9 cellular contexts compared by ENCODE assay signal in genomic region chr5:55176176-55176818, GRCh38. TPM values are rescaled to one million over a fixed set of nuclear protein-coding genes. Genes with fewer than 3 reads are reported as not detected.
DNase-seq lines count a peak whose midpoint lies in the region; ATAC-seq and TF ChIP-seq lines count a peak whose summit lies in the region.
"Had no signal": no experiment of that assay in that cellular context is flagged by ENCODE, and none has a peak within 500 bp of the region (broad histone marks: within the 10 kb centered on the region; RNA-seq: fewer than 3 reads in every experiment).

No MANE protein-coding gene starts in this region.

- H3K27me3 ChIP-seq in foreskin keratinocyte, result peaks cover 79% of the 10 kb centered on the region

- ATAC-seq in activated CD8-positive, alpha-beta memory T cell treated with anti-CD3 and anti-CD28 coated beads, Interleukin-2, amount 10 ng/mL, durations not matched to agents 7 days and 5 days, result peak; percentile 48
- ATAC-seq in foreskin keratinocyte (peak; percentile 61), HG03565 (IDR thresholded peaks at IDR 0.05; ENCODE audit: unreplicated experiment) (no peak), HG03095 (IDR thresholded peaks at IDR 0.05; ENCODE audit: unreplicated experiment) (no peak)

- H3K36me3 Mint-ChIP-seq in activated CD8-positive, alpha-beta memory T cell treated with anti-CD3 and anti-CD28 coated beads, Interleukin-2, amount 10 ng/mL, durations not matched to agents 7 days and 5 days, result no peaks in the 10 kb centered on the region
- H3K36me3 Mint-ChIP-seq in progenitor cell of endocrine pancreas (ENCODE audit: insufficient read depth), result no peaks in the 10 kb centered on the region

- H3K27ac ChIP-seq in foreskin keratinocyte, result no peak overlapping the region

- DNase-seq in NCI-H1105 treated with DMSO at 0.1 percent for 48 hours (lab: John Stamatoyannopoulos, UW) (peak; percentile 20), NCI-H1105 (lab: John Stamatoyannopoulos, UW) (no peak), NCI-H2029 treated with DMSO at 0.1 percent for 48 hours (lab: John Stamatoyannopoulos, UW) (peak; percentile 17), foreskin keratinocyte (no peak), progenitor cell of endocrine pancreas (ENCODE audit: low spot score, unreplicated experiment) (peak; percentile 55)
- peak; percentile 42 for DNase-seq in activated CD8-positive, alpha-beta memory T cell treated with anti-CD3 and anti-CD28 coated beads, Interleukin-2, amount 10 ng/mL, durations not matched to agents 7 days and 5 days

- H3K4me1 ChIP-seq in foreskin keratinocyte, result peaks cover 4% of the 10 kb centered on the region

- H3K4me1 Mint-ChIP-seq in activated CD8-positive, alpha-beta memory T cell treated with anti-CD3 and anti-CD28 coated beads, Interleukin-2, amount 10 ng/mL, durations not matched to agents 7 days and 5 days, result peaks cover 33% of the 10 kb centered on the region
- peaks cover 12% of the 10 kb centered on the region for H3K4me1 Mint-ChIP-seq in progenitor cell of endocrine pancreas (ENCODE audit: low read depth)

- peak overlapping the region; percentile 54 for H3K4me3 Mint-ChIP-seq in activated CD8-positive, alpha-beta memory T cell treated with anti-CD3 and anti-CD28 coated beads, Interleukin-2, amount 10 ng/mL, durations not matched to agents 7 days and 5 days
- peak overlapping the region; percentile 61 for H3K4me3 Mint-ChIP-seq in progenitor cell of endocrine pancreas (ENCODE audit: low read depth)

- no peak overlapping the region for H3K27ac Mint-ChIP-seq in activated CD8-positive, alpha-beta memory T cell treated with anti-CD3 and anti-CD28 coated beads, Interleukin-2, amount 10 ng/mL, durations not matched to agents 7 days and 5 days
- H3K27ac Mint-ChIP-seq in progenitor cell of endocrine pancreas, result no peak overlapping the region

- H3K27me3 Mint-ChIP-seq in activated CD8-positive, alpha-beta memory T cell treated with anti-CD3 and anti-CD28 coated beads, Interleukin-2, amount 10 ng/mL, durations not matched to agents 7 days and 5 days, result peaks cover 77% of the 10 kb centered on the region
- H3K27me3 Mint-ChIP-seq in progenitor cell of endocrine pancreas, result peaks cover 85% of the 10 kb centered on the region

- TF ChIP-seq CTCF in foreskin keratinocyte (conservative IDR thresholded peaks at IDR 0.05), result peak; percentile 33
- TF ChIP-seq CTCF in progenitor cell of endocrine pancreas (IDR thresholded peaks at IDR 0.05; ENCODE audit: unreplicated experiment), result peak; percentile 34

- H3K9me3 Mint-ChIP-seq in activated CD8-positive, alpha-beta memory T cell treated with anti-CD3 and anti-CD28 coated beads, Interleukin-2, amount 10 ng/mL, durations not matched to agents 7 days and 5 days (ENCODE audit: low read depth), result no peaks in the 10 kb centered on the region
- no peaks in the 10 kb centered on the region for H3K9me3 Mint-ChIP-seq in progenitor cell of endocrine pancreas (ENCODE audit: low read depth)

- CTCF ChIA-PET in activated CD8-positive, alpha-beta memory T cell treated with anti-CD3 and anti-CD28 coated beads, Interleukin-2, amount 10 ng/mL, durations not matched to agents 7 days and 5 days (lab: Charles Lee), result interaction anchor here (1.1 to 7.4 kb wide), 7 partner anchors 11 to 516 kb away, joined by 3 to 73 read pairs (median 4); partner anchors contain the start of gene CCNO

RNA-seq across cellular contexts. Expression of gene CDC20B, which starts 3.3 kb away (rescaled TPM):
- under 1 TPM; 0.53 to 0.75 TPM for total RNA-seq in activated CD8-positive, alpha-beta memory T cell treated with anti-CD3 and anti-CD28 coated beads, Interleukin-2, amount 10 ng/mL, durations not matched to agents 7 days and 5 days
- total RNA-seq in foreskin keratinocyte (not detected in 2 replicates), progenitor cell of endocrine pancreas (not detected in 2 replicates)
- not detected in 2 replicates for polyA plus RNA-seq in foreskin keratinocyte

RNA-seq across cellular contexts. Expression of gene GPX8, which starts 16.3 kb away (rescaled TPM):
- not detected for total RNA-seq in activated CD8-positive, alpha-beta memory T cell treated with anti-CD3 and anti-CD28 coated beads, Interleukin-2, amount 10 ng/mL, durations not matched to agents 7 days and 5 days
- total RNA-seq in foreskin keratinocyte (47.2 and 63.1 TPM in 2 replicates), progenitor cell of endocrine pancreas (38.8 and 40.0 TPM in 2 replicates)
- polyA plus RNA-seq in foreskin keratinocyte, result 44.5 and 49.1 TPM in 2 replicates
- total RNA-seq: activated CD8-positive, alpha-beta memory T cell treated with anti-CD3 and anti-CD28 coated beads for 36 hours had no signal

RNA-seq across cellular contexts. Expression of gene MCIDAS, which starts 50.8 kb away (rescaled TPM):
- under 1 TPM in 1 of 2 experiments, not detected in 1; 0.21 TPM for total RNA-seq in activated CD8-positive, alpha-beta memory T cell treated with anti-CD3 and anti-CD28 coated beads, Interleukin-2, amount 10 ng/mL, durations not matched to agents 7 days and 5 days
- total RNA-seq in foreskin keratinocyte (0.10 TPM in 1 of 2 replicates, not detected in the other), progenitor cell of endocrine pancreas (not detected in 2 replicates)
- 0.02 TPM in 1 of 2 replicates, not detected in the other for polyA plus RNA-seq in foreskin keratinocyte

RNA-seq across cellular contexts. Expression of gene CCNO, which starts 57.1 kb away (rescaled TPM):
- under 1 TPM; 0.26 TPM for total RNA-seq in activated CD8-positive, alpha-beta memory T cell treated with anti-CD3 and anti-CD28 coated beads, Interleukin-2, amount 10 ng/mL, durations not matched to agents 7 days and 5 days
- 0.42 and 1.9 TPM in 2 replicates for total RNA-seq in foreskin keratinocyte
- 0.93 and 2.9 TPM in 2 replicates for polyA plus RNA-seq in foreskin keratinocyte
- 0.19 TPM in 1 of 2 replicates, not detected in the other for total RNA-seq in progenitor cell of endocrine pancreas

Comparison
In these comparisons a context has a peak if more than half of its experiments do, and no peak if none do; other contexts are left out.
1. DNase-seq: peak in NCI-H1105 treated with DMSO at 0.1 percent for 48 hours (single experiment), NCI-H2029 treated with DMSO at 0.1 percent for 48 hours (single experiment), activated CD8-positive, alpha-beta memory T cell treated with anti-CD3 and anti-CD28 coated beads, Interleukin-2, amount 10 ng/mL, durations not matched to agents 7 days and 5 days (single experiment) and progenitor cell of endocrine pancreas (single experiment); none in NCI-H1105 (single experiment) and foreskin keratinocyte (0 of 2).
2. ATAC-seq: peak in activated CD8-positive, alpha-beta memory T cell treated with anti-CD3 and anti-CD28 coated beads, Interleukin-2, amount 10 ng/mL, durations not matched to agents 7 days and 5 days (single experiment) and foreskin keratinocyte (single experiment); none in HG03565 (single experiment) and HG03095 (single experiment).
3. RNA of gene GPX8, which starts 16.3 kb away (total RNA-seq): 47.2 to 63.1 TPM in foreskin keratinocyte and 38.8 to 40.0 TPM in progenitor cell of endocrine pancreas; not detected in activated CD8-positive, alpha-beta memory T cell treated with anti-CD3 and anti-CD28 coated beads, Interleukin-2, amount 10 ng/mL, durations not matched to agents 7 days and 5 days; every median in the first group is over 10 times any median in the second.